10 cellular contexts compared by ENCODE assay signal in genomic region chr16:22813946-22814325, GRCh38. TPM values are rescaled to one million over a fixed set of nuclear protein-coding genes. Genes with fewer than 3 reads are reported as not detected.
A peak's percentile ranks its signal among the peaks of the same experiment; 100 is the strongest.
DNase-seq lines count a peak whose midpoint lies in the region; ATAC-seq and TF ChIP-seq lines count a peak whose summit lies in the region.
"Had no signal": no experiment of that assay in that cellular context is flagged by ENCODE, and none has a peak within 500 bp of the region (broad histone marks: within the 10 kb centered on the region; RNA-seq: fewer than 3 reads in every experiment).

Gene HS3ST2 (plus strand): TSS chr16:22814162. CDS start chr16:22814611, 449 bp downstream.

- no peak within 1 kb of the TSS for H3K27ac ChIP-seq in muscle layer of colon (ENCODE audit: low read depth, low read length)
- H3K27ac ChIP-seq in effector memory CD4-positive, alpha-beta T cell (ENCODE audit: insufficient read depth, low read length, poor library complexity, severe bottlenecking), result no peak within 1 kb of the TSS

- H3K9me3 ChIP-seq in BE2C (no peaks in the 10 kb centered on the region), muscle layer of colon (ENCODE audit: low read length) (no peaks in the 10 kb centered on the region)
- no peaks in the 10 kb centered on the region for H3K9me3 ChIP-seq in effector memory CD4-positive, alpha-beta T cell (ENCODE audit: control insufficient read depth, low read length)

- H3K27me3 ChIP-seq in BE2C (peaks cover 8% of the 10 kb centered on the region; the same call in 1 of the 2 replicates), muscle layer of colon (ENCODE audit: control insufficient read depth in 1 of 2, insufficient read depth in 2 of 2, low read length in 2 of 2) (peaks cover 8 to 31% of the 10 kb centered on the region in 2 donors)
- H3K27me3 ChIP-seq in effector memory CD4-positive, alpha-beta T cell (replicated peaks; ENCODE audit: control insufficient read depth, insufficient read depth, low read length, poor library complexity, severe bottlenecking), result peaks cover 25% of the 10 kb centered on the region

- DNase-seq in BE2C, result peak; percentile 89
- peak; percentile 48 for DNase-seq in NCI-H1105 treated with DMSO at 0.1 percent for 48 hours (lab: John Stamatoyannopoulos, UW)
- no peak for DNase-seq in epithelial cell of proximal tubule (ENCODE audit: low read depth)
- DNase-seq in effector memory CD4-positive, alpha-beta T cell, result no peak
- DNase-seq in NCI-H2081 treated with DMSO at 0.1 percent for 48 hours (lab: John Stamatoyannopoulos, UW), result no peak
- no peak for DNase-seq in effector CD4-positive, alpha-beta T cell
- DNase-seq: T1000 had no signal

- TF ChIP-seq CTCF in BE2C (IDR thresholded peaks at IDR 0.05; ENCODE audit: low read depth, low read length) (peak; percentile 44), epithelial cell of proximal tubule (conservative IDR thresholded peaks at IDR 0.05; ENCODE audit: low read depth, low read length) (no peak)

- no peaks in the 10 kb centered on the region for H3K4me1 ChIP-seq in BE2C
- H3K4me1 ChIP-seq in muscle layer of colon (ENCODE audit: insufficient read depth, low read length), result peaks cover 5% of the 10 kb centered on the region
- no peaks in the 10 kb centered on the region for H3K4me1 ChIP-seq in effector memory CD4-positive, alpha-beta T cell (ENCODE audit: control insufficient read depth, insufficient read depth, low read length, poor library complexity, severe bottlenecking)

- H3K9ac ChIP-seq in muscle layer of colon (ENCODE audit: low read length), result no peak within 1 kb of the TSS

- H3K36me3 ChIP-seq in BE2C (no peaks in the 10 kb centered on the region), muscle layer of colon (ENCODE audit: insufficient read depth, low read length) (no peaks in the 10 kb centered on the region)
- H3K36me3 ChIP-seq in effector memory CD4-positive, alpha-beta T cell (ENCODE audit: control insufficient read depth, insufficient read depth, low read length), result no peaks in the 10 kb centered on the region

- H3K4me3 ChIP-seq in BE2C (ENCODE audit: low read depth, low read length), result peak within 1 kb of the TSS; percentile 86
- H3K4me3 ChIP-seq in epithelial cell of proximal tubule (ENCODE audit: low read depth, low read length), result peak within 1 kb of the TSS; percentile 23
- peak within 1 kb of the TSS; percentile 39 to 72 for H3K4me3 ChIP-seq in muscle layer of colon (ENCODE audit: low read depth in 1 of 2, low read length in 2 of 2)
- no peak within 1 kb of the TSS for H3K4me3 ChIP-seq in effector memory CD4-positive, alpha-beta T cell (ENCODE audit: insufficient read depth, low read depth, low read length, poor library complexity, severe bottlenecking)
- H3K4me3 ChIP-seq: GM12878 had no signal

- ATAC-seq in GM21529 (IDR thresholded peaks at IDR 0.05; ENCODE audit: unreplicated experiment), result no peak
- ATAC-seq: GM12878 had no signal

RNA-seq across cellular contexts. Expression of gene HS3ST2, which starts in this region (rescaled TPM):
- polyA plus RNA-seq in BE2C (2012; ENCODE audit: insufficient read depth, insufficient read length, low read depth), result 13.1 TPM
- total RNA-seq in epithelial cell of proximal tubule, result 0.22 TPM in 1 of 2 replicates, not detected in the other
- total RNA-seq: GM12878 had no signal
- polyA plus RNA-seq: GM12878 had no signal

Comparison
In these comparisons a context has a peak if more than half of its experiments do, and no peak if none do; other contexts are left out.
1. DNase-seq: peak in BE2C (single experiment) and NCI-H1105 treated with DMSO at 0.1 percent for 48 hours (single experiment); none in epithelial cell of proximal tubule (single experiment), effector memory CD4-positive, alpha-beta T cell (0 of 3), NCI-H2081 treated with DMSO at 0.1 percent for 48 hours (single experiment) and effector CD4-positive, alpha-beta T cell (single experiment).